10 cellular contexts compared by ENCODE assay signal in the genomic region with DNA sequence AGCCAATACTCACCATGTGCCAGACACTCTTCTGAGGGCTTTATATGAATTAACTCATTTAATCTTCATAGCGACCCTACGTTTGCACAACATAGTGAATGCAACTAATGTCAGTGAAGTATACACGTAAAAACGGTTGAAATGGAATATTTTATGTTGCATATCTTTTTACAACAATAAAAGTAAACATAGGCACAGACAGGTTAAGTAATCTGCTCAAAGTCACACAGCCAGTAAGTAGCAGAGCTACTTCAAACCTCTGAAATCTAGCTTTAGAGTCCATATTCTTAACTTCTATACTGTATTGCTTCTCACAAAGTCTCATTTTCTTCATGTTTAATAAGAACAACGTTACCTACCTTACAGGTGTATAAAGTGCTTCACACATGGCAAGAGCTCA. TPM values are rescaled to one million over a fixed set of nuclear protein-coding genes. Genes with fewer than 3 reads are reported as not detected.
DNase-seq lines count a peak whose midpoint lies in the region; ATAC-seq and TF ChIP-seq lines count a peak whose summit lies in the region.
"Had no signal": no experiment of that assay in that cellular context is flagged by ENCODE, and none has a peak within 500 bp of the region (broad histone marks: within the 10 kb centered on the region; RNA-seq: fewer than 3 reads in every experiment).

No MANE protein-coding gene starts in this region.

- peak overlapping the region; percentile 94 for H3K4me3 Mint-ChIP-seq in activated T-helper 17 cell treated with anti-CD3 and anti-CD28 coated beads, Interleukin-2, amount 50 U/mL, for 72 hours
- H3K4me3 Mint-ChIP-seq in immature natural killer cell = peak overlapping the region; percentile 93 to 100 (median 98)

- H3K36me3 ChIP-seq in left ventricle myocardium inferior (peaks cover 18% of the 10 kb centered on the region), tibial artery (peaks cover 12 to 20% (median 17%) of the 10 kb centered on the region in 3 donors)

- DNase-seq in left ventricle myocardium inferior = no peak
- DNase-seq in left ventricle myocardium superior = no peak
- no peak for DNase-seq in immature natural killer cell
- DNase-seq in tibial artery = no peak
- no peak for DNase-seq in GM10248 (ENCODE audit: extremely low spot score)
- no peak for DNase-seq in HUDEP-2 (lab: John Stamatoyannopoulos, UW; ENCODE audit: unreplicated experiment in 76 of 76)
- DNase-seq: H7, T-helper 9 cell had no signal

- peaks cover 50% of the 10 kb centered on the region for H3K4me1 ChIP-seq in left ventricle myocardium inferior
- H3K4me1 ChIP-seq in tibial artery = peaks cover 0 to 32% (median 20%) of the 10 kb centered on the region in 4 donors

- H3K36me3 Mint-ChIP-seq in activated T-helper 17 cell treated with anti-CD3 and anti-CD28 coated beads, Interleukin-2, amount 50 U/mL, for 72 hours (ENCODE audit: low read depth) = peaks cover 66% of the 10 kb centered on the region
- H3K36me3 Mint-ChIP-seq in immature natural killer cell = no peaks in the 10 kb centered on the region

- no peaks in the 10 kb centered on the region for H3K27me3 Mint-ChIP-seq in activated T-helper 17 cell treated with anti-CD3 and anti-CD28 coated beads, Interleukin-2, amount 50 U/mL, for 72 hours
- H3K27me3 Mint-ChIP-seq in immature natural killer cell (ENCODE audit: low read depth in 3 of 3) = peaks cover 2 to 7% (median 4%) of the 10 kb centered on the region in 3 donors

- peak overlapping the region; percentile 99 for H3K27ac Mint-ChIP-seq in activated T-helper 17 cell treated with anti-CD3 and anti-CD28 coated beads, Interleukin-2, amount 50 U/mL, for 72 hours
- H3K27ac Mint-ChIP-seq in immature natural killer cell = peak overlapping the region in 4 of 6 donors; percentile 36 to 99 (median 74)

- H3K27ac ChIP-seq in left ventricle myocardium inferior (replicated peaks) (no peak overlapping the region), tibial artery (peak overlapping the region in 1 of 2 donors; percentile 87)

- TF ChIP-seq CTCF in left ventricle myocardium inferior (IDR thresholded peaks at IDR 0.05; ENCODE audit: borderline replicate concordance) (no peak), tibial artery (IDR thresholded peaks at IDR 0.05) (no peak), GM10248 (IDR thresholded peaks at IDR 0.05; ENCODE audit: control extremely low read depth, extremely low read depth, low read depth, missing control alignments) (no peak)

- CTCF ChIA-PET in GM10248 (lab: Yijun Ruan, JAX) = interaction anchor here (1.0 to 1.5 kb wide), 6 partner anchors 10 to 59 kb away, joined by 3 to 5 read pairs (median 4); no protein-coding TSS in a partner anchor

- ATAC-seq in left ventricle myocardium superior (no peak), HG02840 (IDR thresholded peaks at IDR 0.05; ENCODE audit: low FRiP score, unreplicated experiment) (no peak)
- no peak for ATAC-seq in activated T-helper 17 cell treated with anti-CD3 and anti-CD28 coated beads, Interleukin-2, amount 50 U/mL, for 72 hours (replicated peaks)

- intact Hi-C loops in left ventricle myocardium inferior (cut with micrococcal nuclease) = no loop called here
- intact Hi-C loops in left ventricle myocardium superior (cut with micrococcal nuclease) = no loop called here
- intact Hi-C loops in tibial artery (cut with DNase I; ENCODE audit: low total_unique reads) = loop anchor here (10.0 kb wide), 1 partner anchor 110 kb away; a partner anchor contains a TSS

- H3K27me3 ChIP-seq in left ventricle myocardium inferior (ENCODE audit: low read depth) (no peaks in the 10 kb centered on the region), tibial artery (no peaks in the 10 kb centered on the region)

- H3K4me1 Mint-ChIP-seq in activated T-helper 17 cell treated with anti-CD3 and anti-CD28 coated beads, Interleukin-2, amount 50 U/mL, for 72 hours = peaks cover 6% of the 10 kb centered on the region
- peaks cover 42 to 44% of the 10 kb centered on the region in 2 donors for H3K4me1 Mint-ChIP-seq in immature natural killer cell

- POLR2A ChIA-PET in GM10248 (lab: Yijun Ruan, JAX) = interaction anchor here (2.6 kb wide), 1 partner anchor 21 kb away, joined by 12 read pairs; no protein-coding TSS in a partner anchor

- no peaks in the 10 kb centered on the region for H3K9me3 Mint-ChIP-seq in activated T-helper 17 cell treated with anti-CD3 and anti-CD28 coated beads, Interleukin-2, amount 50 U/mL, for 72 hours
- H3K9me3 Mint-ChIP-seq in immature natural killer cell = no peaks in the 10 kb centered on the region

- H3K9me3 ChIP-seq in left ventricle myocardium inferior (replicated peaks) = no peaks in the 10 kb centered on the region
- no peaks in the 10 kb centered on the region for H3K9me3 ChIP-seq in tibial artery

- peak overlapping the region; percentile 92 for H3K4me3 ChIP-seq in left ventricle myocardium inferior
- H3K4me3 ChIP-seq in tibial artery = peak overlapping the region; percentile 86 to 87

RNA-seq across cellular contexts. Expression of a gene that starts 1.6 kb away (rescaled TPM):
- total RNA-seq in left ventricle myocardium inferior (80.0 TPM), left ventricle myocardium superior (94.6 TPM)
- 100 to 1,000 TPM; 111 to 116 TPM for total RNA-seq in activated T-helper 17 cell treated with anti-CD3 and anti-CD28 coated beads, Interleukin-2, amount 50 U/mL, for 72 hours
- polyA plus RNA-seq in immature natural killer cell = 100 to 1,000 TPM; 173 to 210 (median 188) TPM

RNA-seq across cellular contexts. Expression of a gene that starts 34.0 kb away (rescaled TPM):
- 19.0 TPM for total RNA-seq in left ventricle myocardium inferior
- 20.0 TPM for total RNA-seq in left ventricle myocardium superior
- total RNA-seq in activated T-helper 17 cell treated with anti-CD3 and anti-CD28 coated beads, Interleukin-2, amount 50 U/mL, for 72 hours = 10 to 100 TPM; 23.8 to 36.8 TPM
- 1 to 10 TPM; 2.1 to 10.0 (median 2.4) TPM for polyA plus RNA-seq in immature natural killer cell

RNA-seq across cellular contexts. Expression of a gene that starts 56.4 kb away (rescaled TPM):
- total RNA-seq in left ventricle myocardium inferior (2.0 TPM), left ventricle myocardium superior (1.3 TPM)
- total RNA-seq in activated T-helper 17 cell treated with anti-CD3 and anti-CD28 coated beads, Interleukin-2, amount 50 U/mL, for 72 hours = 1 to 10 TPM; 7.8 TPM
- 10 to 100 TPM in 1 of 3 donors, 1 to 10 TPM in 2; 3.2 to 10.8 (median 10.0) TPM for polyA plus RNA-seq in immature natural killer cell
